In genomic region chr17:41635121-41636097, GRCh38 we compare ENCODE assay signal across 11 cellular contexts. TPM values are rescaled to one million over a fixed set of nuclear protein-coding genes. Genes with fewer than 3 reads are reported as not detected.
DNase-seq lines count a peak whose midpoint lies in the region; ATAC-seq and TF ChIP-seq lines count a peak whose summit lies in the region.
"Had no signal": no experiment of that assay in that cellular context is flagged by ENCODE, and none has a peak within 500 bp of the region (broad histone marks: within the 10 kb centered on the region; RNA-seq: fewer than 3 reads in every experiment).

No MANE protein-coding gene starts in this region.

- peaks cover 11% of the 10 kb centered on the region for H3K4me1 Mint-ChIP-seq in GM23338
- peaks cover 9% of the 10 kb centered on the region for H3K4me1 Mint-ChIP-seq in CD14-positive monocyte

- no peaks in the 10 kb centered on the region for H3K36me3 Mint-ChIP-seq in GM23338 (ENCODE audit: low read depth)
- H3K36me3 Mint-ChIP-seq in CD14-positive monocyte: no peaks in the 10 kb centered on the region

- H4K20me1 ChIP-seq in GM23338 (replicated peaks; ENCODE audit: insufficient read depth): no peaks in the 10 kb centered on the region
- H4K20me1 ChIP-seq in Karpas-422 (ENCODE audit: insufficient read depth, low read depth, low read length): no peaks in the 10 kb centered on the region

- H3K36me3 ChIP-seq in GM23338 (ENCODE audit: insufficient read depth): no peaks in the 10 kb centered on the region
- no peaks in the 10 kb centered on the region for H3K36me3 ChIP-seq in WERI-Rb-1
- H3K36me3 ChIP-seq in prostate gland: no peaks in the 10 kb centered on the region
- no peaks in the 10 kb centered on the region for H3K36me3 ChIP-seq in Karpas-422 (ENCODE audit: insufficient read depth, low read length)

- H3K27ac Mint-ChIP-seq in GM23338: no peak overlapping the region; the same call in 1 of the 2 replicates
- peak overlapping the region in 1 of 7 donors; percentile 37 for H3K27ac Mint-ChIP-seq in CD14-positive monocyte

- no peak overlapping the region for H3K4me3 ChIP-seq in GM23338
- peak overlapping the region; percentile 22 for H3K4me3 ChIP-seq in WERI-Rb-1 (ENCODE audit: low read depth, low read length)
- no peak overlapping the region for H3K4me3 ChIP-seq in right cardiac atrium (ENCODE audit: low read length)
- no peak overlapping the region for H3K4me3 ChIP-seq in prostate gland
- H3K4me3 ChIP-seq in Karpas-422 (ENCODE audit: low read length): no peak overlapping the region

- H3K79me2 ChIP-seq in GM23338 (replicated peaks; ENCODE audit: insufficient read depth) (no peaks in the 10 kb centered on the region), Karpas-422 (ENCODE audit: low read length) (no peaks in the 10 kb centered on the region)

- TF ChIP-seq CTCF in GM23338 (conservative IDR thresholded peaks at IDR 0.05; ENCODE audit: low read depth in 2 of 2) (no peak), WERI-Rb-1 (IDR thresholded peaks at IDR 0.05; ENCODE audit: low read depth, low read length) (no peak), prostate gland (IDR thresholded peaks at IDR 0.05) (no peak), CD14-positive monocyte (IDR thresholded peaks at IDR 0.05) (no peak)

- H3K9me3 ChIP-seq in WERI-Rb-1 (ENCODE audit: severe bottlenecking) (no peaks in the 10 kb centered on the region), right cardiac atrium (ENCODE audit: control insufficient read depth, low read length) (no peaks in the 10 kb centered on the region), prostate gland (no peaks in the 10 kb centered on the region), Karpas-422 (ENCODE audit: low read length) (no peaks in the 10 kb centered on the region)

- TF ChIP-seq POLR2A in prostate gland (IDR thresholded peaks at IDR 0.05): no peak

- H3K27ac ChIP-seq in GM23338 (ENCODE audit: low read depth): no peak overlapping the region
- peak overlapping the region; percentile 30 for H3K27ac ChIP-seq in WERI-Rb-1
- no peak overlapping the region for H3K27ac ChIP-seq in right cardiac atrium (ENCODE audit: low read length)
- H3K27ac ChIP-seq in prostate gland: peak overlapping the region; percentile 53 to 64
- no peak overlapping the region for H3K27ac ChIP-seq in Karpas-422 (ENCODE audit: low read length)

- H3K4me3 Mint-ChIP-seq in GM23338 (no peak overlapping the region), CD14-positive monocyte (no peak overlapping the region)
- H3K4me3 Mint-ChIP-seq: activated T-cell treated with anti-CD3 and anti-CD28 coated beads, Interleukin-2, amount 50 U/mL, for 4 hours had no signal

- 0 out of 2 replicates have a peak, but pooled peaks cover 3% of the 10 kb centered on the region for H3F3A ChIP-seq in GM23338 (replicated peaks; ENCODE audit: low read depth)

- ATAC-seq in GM23338: peak; percentile 55
- ATAC-seq in right cardiac atrium: peak; percentile 48 to 55
- no peak for ATAC-seq in HG03108 (IDR thresholded peaks at IDR 0.05; ENCODE audit: unreplicated experiment)
- ATAC-seq: activated T-cell treated with anti-CD3 and anti-CD28 coated beads, Interleukin-2, amount 50 U/mL, for 4 hours had no signal

- intact Hi-C loops in right cardiac atrium (cut with DNase I) (no loop called here), prostate gland (cut with DNase I) (no loop called here), CD14-positive monocyte (cut with micrococcal nuclease) (no loop called here)

- no peak overlapping the region for H3K4me2 ChIP-seq in GM23338
- H3K4me2 ChIP-seq in Karpas-422 (ENCODE audit: low read depth, low read length, poor library complexity, severe bottlenecking): no peak overlapping the region

- no peak overlapping the region for H3K9ac ChIP-seq in Karpas-422 (ENCODE audit: low read length)

- H3K27me3 ChIP-seq in GM23338 (ENCODE audit: insufficient read depth): no peaks in the 10 kb centered on the region
- H3K27me3 ChIP-seq in WERI-Rb-1 (ENCODE audit: insufficient read depth, low read depth, severe bottlenecking): no peaks in the 10 kb centered on the region
- H3K27me3 ChIP-seq in right cardiac atrium (ENCODE audit: control insufficient read depth, insufficient read depth): no peaks in the 10 kb centered on the region
- no peaks in the 10 kb centered on the region for H3K27me3 ChIP-seq in prostate gland (replicated peaks; ENCODE audit: insufficient read depth)
- H3K27me3 ChIP-seq in Karpas-422 (ENCODE audit: low read length): no peaks in the 10 kb centered on the region

- H3K9me2 ChIP-seq in GM23338 (ENCODE audit: insufficient read depth) (no peaks in the 10 kb centered on the region), Karpas-422 (replicated peaks; ENCODE audit: insufficient read depth, low read length) (no peaks in the 10 kb centered on the region)

- DNase-seq in GM23338 (ENCODE audit: low spot score) (no peak), WERI-Rb-1 (peak; percentile 79), right cardiac atrium (peak; percentile 44 to 78 (median 78)), prostate gland (ENCODE audit: low spot score) (peak; percentile 51), CD14-positive monocyte (ENCODE audit: low spot score) (no peak), Karpas-422 (no peak)
- no peak for DNase-seq in stimulated activated CD4-positive, alpha-beta T cell treated with anti-CD3 and anti-CD28 coated beads, Interleukin-2, amount 100 ng/mL, for 48 hours
- DNase-seq: activated T-cell treated with anti-CD3 and anti-CD28 coated beads, Interleukin-2, amount 50 U/mL, for 4 hours; NCI-H1417 treated with DMSO at 0.1 percent for 48 hours; stimulated activated naive CD4-positive, alpha-beta T cell had no signal

- H2AFZ ChIP-seq in GM23338 (peak overlapping the region; percentile 94), Karpas-422 (ENCODE audit: low read length) (no peak overlapping the region)

- peaks cover 12% of the 10 kb centered on the region for H3K27me3 Mint-ChIP-seq in GM23338 (ENCODE audit: insufficient read depth, low read depth, poor library complexity)
- H3K27me3 Mint-ChIP-seq in CD14-positive monocyte (ENCODE audit: low read depth in 3 of 3): peaks cover 0 to 4% (median 0%) of the 10 kb centered on the region in 3 donors

- WGBS in right cardiac atrium: 33% methylated on average over 28 of the region's 28 CpGs
- 19% methylated on average over 28 of the region's 28 CpGs for WGBS in prostate gland

- 0 out of 2 replicates have a peak, but pooled peaks cover 10% of the 10 kb centered on the region for H3K4me1 ChIP-seq in GM23338 (ENCODE audit: insufficient read depth)
- peaks cover 7% of the 10 kb centered on the region for H3K4me1 ChIP-seq in right cardiac atrium (ENCODE audit: control insufficient read depth, insufficient read depth, low read length)
- no peaks in the 10 kb centered on the region for H3K4me1 ChIP-seq in prostate gland (replicated peaks)
- peaks cover 9% of the 10 kb centered on the region for H3K4me1 ChIP-seq in Karpas-422 (ENCODE audit: low read length)

- H3K9me3 Mint-ChIP-seq in GM23338: no peaks in the 10 kb centered on the region
- no peaks in the 10 kb centered on the region for H3K9me3 Mint-ChIP-seq in CD14-positive monocyte
- H3K9me3 Mint-ChIP-seq: activated T-cell treated with anti-CD3 and anti-CD28 coated beads, Interleukin-2, amount 50 U/mL, for 4 hours had no signal

TF ChIP-seq in GM23338, 12 proteins besides CTCF, POLR2A, EP300 and RAD21 (continues in another document):
- TF ChIP-seq POLR2AphosphoS5 (IDR thresholded peaks at IDR 0.05; ENCODE audit: low read depth) (no peak), EZH2phosphoT487 (IDR thresholded peaks at IDR 0.05; ENCODE audit: unreplicated experiment) (no peak), ETS1 (IDR thresholded peaks at IDR 0.05) (no peak), NANOG (IDR thresholded peaks at IDR 0.05; ENCODE audit: borderline replicate concordance) (no peak), ZNF331 (CRISPR knock-in tag; IDR thresholded peaks at IDR 0.05; ENCODE audit: low read depth) (no peak)

RNA-seq across cellular contexts. Expression of gene KRT17, which starts 11.0 kb away (rescaled TPM):
- 0.63 TPM in 1 of 2 replicates, not detected in the other for total RNA-seq in GM23338 (2014; rRNA removed; shearing (Covaris generic))
- polyA plus RNA-seq in GM23338 (2016; fragmentation: Nextera tagmentation; extraction: Ambion mirVana) (1.8 TPM in 2 replicates), right cardiac atrium (0.09 TPM), CD14-positive monocyte (not detected)
- total RNA-seq in right cardiac atrium (not detected), prostate gland (100 to 1,000 TPM; 201 to 360 TPM)
- not detected in 2 replicates for total RNA-seq in Karpas-422 (2014; rRNA removed; shearing (Covaris generic); ENCODE audit: low replicate concordance)
- total RNA-seq: activated T-cell treated with anti-CD3 and anti-CD28 coated beads, Interleukin-2, amount 50 U/mL, for 4 hours had no signal

RNA-seq across cellular contexts. Expression of gene KRT16, which starts 22.8 kb away (rescaled TPM):
- total RNA-seq in GM23338 (2014; rRNA removed; shearing (Covaris generic)): not detected in 2 replicates
- not detected in 2 replicates for polyA plus RNA-seq in GM23338 (2016; fragmentation: Nextera tagmentation; extraction: Ambion mirVana)
- total RNA-seq in right cardiac atrium: not detected
- 0.27 TPM for polyA plus RNA-seq in right cardiac atrium
- 1 to 10 TPM; 4.0 to 6.7 TPM for total RNA-seq in prostate gland
- polyA plus RNA-seq in CD14-positive monocyte: not detected
- not detected in 2 replicates for total RNA-seq in Karpas-422 (2014; rRNA removed; shearing (Covaris generic); ENCODE audit: low replicate concordance)
- total RNA-seq: activated T-cell treated with anti-CD3 and anti-CD28 coated beads, Interleukin-2, amount 50 U/mL, for 4 hours had no signal

RNA-seq across cellular contexts. Expression of gene KRT14, which starts 48.7 kb away (rescaled TPM):
- total RNA-seq in GM23338 (2014; rRNA removed; shearing (Covaris generic)): not detected in 2 replicates
- polyA plus RNA-seq in GM23338 (2016; fragmentation: Nextera tagmentation; extraction: Ambion mirVana) (not detected in 2 replicates), right cardiac atrium (0.11 TPM), CD14-positive monocyte (not detected)
- total RNA-seq in right cardiac atrium (not detected), prostate gland (100 to 1,000 TPM in 1 of 2 donors, 10 to 100 TPM in 1; 28.1 to 298 TPM)
- not detected in 2 replicates for total RNA-seq in Karpas-422 (2014; rRNA removed; shearing (Covaris generic); ENCODE audit: low replicate concordance)
- total RNA-seq: activated T-cell treated with anti-CD3 and anti-CD28 coated beads, Interleukin-2, amount 50 U/mL, for 4 hours had no signal

RNA-seq across cellular contexts. Expression of gene EIF1, which starts 53.3 kb away (rescaled TPM):
- total RNA-seq in GM23338 (2014; rRNA removed; shearing (Covaris generic)): 270 and 272 TPM in 2 replicates
- polyA plus RNA-seq in GM23338 (2016; fragmentation: Nextera tagmentation; extraction: Ambion mirVana) (525 and 603 TPM in 2 replicates), right cardiac atrium (983 TPM), CD14-positive monocyte (1,000 to 10,000 TPM; 1,176 to 1,536 TPM)
- total RNA-seq in right cardiac atrium (1,000 to 10,000 TPM in 2 of 4 donors, 100 to 1,000 TPM in 2; 959 to 1,186 (median 1,014) TPM), prostate gland (100 to 1,000 TPM; 136 to 320 TPM)
- total RNA-seq in Karpas-422 (2014; rRNA removed; shearing (Covaris generic); ENCODE audit: low replicate concordance): 101 and 172 TPM in 2 replicates

Comparison
In these comparisons a context has a peak if more than half of its experiments do, and no peak if none do; other contexts are left out.
1. DNase-seq: peak in WERI-Rb-1 (single experiment), right cardiac atrium (3 of 3) and prostate gland (single experiment); none in GM23338 (single experiment), stimulated activated CD4-positive, alpha-beta T cell treated with anti-CD3 and anti-CD28 coated beads, Interleukin-2, amount 100 ng/mL, for 48 hours (0 of 2), CD14-positive monocyte (single experiment) and Karpas-422 (single experiment).
2. H3K27ac ChIP-seq: peak in WERI-Rb-1 (single experiment) and prostate gland (2 of 2); none in GM23338 (single experiment), right cardiac atrium (single experiment) and Karpas-422 (single experiment).
3. RNA of gene KRT17, which starts 11.0 kb away (total RNA-seq): 201 to 360 TPM in prostate gland; 0.63 TPM in GM23338, not detected in right cardiac atrium and not detected in Karpas-422; every median in the first group is over 100 times any median in the second.
4. RNA of gene KRT14, which starts 48.7 kb away (total RNA-seq): 28.1 to 298 TPM in prostate gland; not detected in GM23338, not detected in right cardiac atrium and not detected in Karpas-422; every median in the first group is over 10 times any median in the second.